Comparison of ENCODE assay signal across 18 cellular contexts in the genomic region with DNA sequence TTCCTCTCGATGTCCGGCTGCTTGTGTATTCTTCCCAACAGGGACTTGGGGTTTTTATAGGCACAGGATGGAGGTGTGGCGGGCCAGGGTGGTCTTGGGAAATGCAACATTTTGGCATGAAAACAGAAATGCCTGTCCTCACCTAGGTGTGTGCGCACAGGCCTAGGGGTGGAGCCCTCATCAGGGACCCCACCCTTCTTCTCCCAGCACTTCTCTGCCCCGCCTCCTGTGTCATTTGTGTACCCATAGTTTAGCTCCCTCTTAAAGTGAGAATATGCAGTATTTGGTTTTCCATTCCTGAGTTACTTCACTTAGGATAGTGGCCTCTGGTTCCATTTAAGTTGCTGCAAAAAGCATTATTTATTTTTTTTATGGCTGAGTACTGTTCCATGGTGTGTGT.
"Had no signal": no experiment of that assay in that cellular context is flagged by ENCODE, and none has a peak within 500 bp of the region (broad histone marks: within the 10 kb centered on the region; RNA-seq: fewer than 3 reads in every experiment).

No MANE protein-coding gene starts in this region.

- H3K27ac ChIP-seq: RWPE1, SJCRH30 had no signal

- H3K9me3 ChIP-seq: SJCRH30 had no signal

- H3K4me3 ChIP-seq: SJCRH30 had no signal

- H3K36me3 ChIP-seq: SJCRH30 had no signal

- DNase-seq: KBM-7, MV-4-11, NCI-H1048, NCI-H1105, NCI-H1417, NCI-H1436 treated with DMSO at 0.1 percent for 48 hours, NCI-H1694, NCI-H187 treated with DMSO at 0.1 percent for 48 hours, NCI-H2029 treated with DMSO at 0.1 percent for 48 hours, NCI-H2171 treated with DMSO at 0.1 percent for 48 hours, NCI-H345, NCI-H524, NCI-H526 treated with DMSO at 0.1 percent for 48 hours, NCI-H748 treated with DMSO at 0.1 percent for 48 hours, SHP77, SJCRH30 had no signal

- H3K27me3 ChIP-seq: SJCRH30 had no signal

- ATAC-seq: SK-N-SH treated with all-trans-retinoic acid at 6 μM for 48 hours had no signal
